ENCODE assay signal across 9 cellular contexts in genomic region chr13:27960362-27961226, GRCh38. TPM values are rescaled to one million over a fixed set of nuclear protein-coding genes. Genes with fewer than 3 reads are reported as not detected.
DNase-seq lines count a peak whose midpoint lies in the region; ATAC-seq and TF ChIP-seq lines count a peak whose summit lies in the region.
"Had no signal": no experiment of that assay in that cellular context is flagged by ENCODE, and none has a peak within 500 bp of the region (broad histone marks: within the 10 kb centered on the region; RNA-seq: fewer than 3 reads in every experiment).

No MANE protein-coding gene starts in this region.

- no peaks in the 10 kb centered on the region for H3F3A ChIP-seq in GM23248 (ENCODE audit: insufficient read depth)

- H3K27me3 Mint-ChIP-seq in CD4-positive, alpha-beta T cell, result peaks cover 90% of the 10 kb centered on the region

- H3K9me3 Mint-ChIP-seq in CD4-positive, alpha-beta T cell, result no peaks in the 10 kb centered on the region

- peaks cover 87% of the 10 kb centered on the region for H3K27me3 ChIP-seq in CD4-positive, alpha-beta T cell (ENCODE audit: control insufficient read depth, insufficient read depth, low read length)
- peaks cover 95% of the 10 kb centered on the region for H3K27me3 ChIP-seq in GM23248 (replicated peaks; ENCODE audit: insufficient read depth)
- H3K27me3 ChIP-seq in lung (ENCODE audit: control insufficient read depth, insufficient read depth), result peaks cover 18% of the 10 kb centered on the region
- peaks cover 95% of the 10 kb centered on the region for H3K27me3 ChIP-seq in upper lobe of right lung

- intact Hi-C loops in CD4-positive, alpha-beta T cell (cut with DNase I, micrococcal nuclease), result no loop called here
- intact Hi-C loops in OCI-LY7 (cut with micrococcal nuclease; ENCODE audit: unreplicated experiment), result no loop called here
- intact Hi-C loops in upper lobe of right lung (cut with DNase I), result no loop called here

- H3K36me3 Mint-ChIP-seq in CD4-positive, alpha-beta T cell (ENCODE audit: low read depth), result no peaks in the 10 kb centered on the region

- H3K36me3 ChIP-seq in GM23248 (ENCODE audit: low read depth) (no peaks in the 10 kb centered on the region), OCI-LY7 (ENCODE audit: insufficient read depth, low read length) (no peaks in the 10 kb centered on the region), lung (ENCODE audit: control insufficient read depth in 2 of 2, insufficient read depth in 2 of 2, low read length in 2 of 2) (no peaks in the 10 kb centered on the region), upper lobe of right lung (no peaks in the 10 kb centered on the region)

- H2AFZ ChIP-seq in GM23248, result peak overlapping the region; percentile 61
- no peak overlapping the region for H2AFZ ChIP-seq in OCI-LY7 (ENCODE audit: low read length)

- H3K4me2 ChIP-seq in GM23248 (ENCODE audit: unreplicated experiment) (peak overlapping the region; percentile 67), OCI-LY7 (ENCODE audit: low read length) (no peak overlapping the region)

- in situ Hi-C loops in GM23248 (cut with MboI), result no loop called here

- BruUV-seq in OCI-LY7 (replicated peaks; lab: Mats Ljungman, UMichigan), result no TSS peak

- CTCF ChIA-PET in CD4-positive, alpha-beta T cell (lab: Charles Lee), result no interaction called here
- CTCF ChIA-PET in OCI-LY7 (lab: Charles Lee; ENCODE audit: unreplicated experiment), result no interaction called here

- peak overlapping the region; percentile 7 for H3K4me3 Mint-ChIP-seq in CD4-positive, alpha-beta T cell

- no peaks in the 10 kb centered on the region for H4K20me1 ChIP-seq in GM23248 (ENCODE audit: insufficient read depth)
- H4K20me1 ChIP-seq in OCI-LY7 (ENCODE audit: insufficient read depth, low read length), result no peaks in the 10 kb centered on the region

- H3K27ac ChIP-seq in CD4-positive, alpha-beta T cell (ENCODE audit: low read depth, low read length), result no peak overlapping the region
- H3K27ac ChIP-seq in GM23248 (no peak overlapping the region), OCI-LY7 (ENCODE audit: low read depth, low read length, poor library complexity, severe bottlenecking) (no peak overlapping the region), coronary artery (no peak overlapping the region), lung (ENCODE audit: low read depth in 1 of 2, low read length in 1 of 2) (no peak overlapping the region), upper lobe of right lung (no peak overlapping the region)

- H3K79me2 ChIP-seq in GM23248 (ENCODE audit: insufficient read depth) (no peaks in the 10 kb centered on the region), OCI-LY7 (ENCODE audit: insufficient read depth, low read depth, low read length) (no peaks in the 10 kb centered on the region)

- peaks cover 12% of the 10 kb centered on the region; the same call in 1 of the 2 replicates for H3K4me1 ChIP-seq in GM23248 (ENCODE audit: insufficient read depth)
- H3K4me1 ChIP-seq in OCI-LY7 (ENCODE audit: insufficient read depth, low read length, poor library complexity, severe bottlenecking), result no peaks in the 10 kb centered on the region
- H3K4me1 ChIP-seq in lung (ENCODE audit: control insufficient read depth in 2 of 2, insufficient read depth in 2 of 2, low read length in 2 of 2), result peaks cover 2 to 11% of the 10 kb centered on the region in 2 donors
- peaks cover 16% of the 10 kb centered on the region for H3K4me1 ChIP-seq in upper lobe of right lung

- POLR2A ChIA-PET in CD4-positive, alpha-beta T cell (lab: Charles Lee), result no interaction called here
- POLR2A ChIA-PET in OCI-LY7 (lab: Charles Lee), result interaction anchor here (0.7 kb wide), 1 partner anchor 953 kb away, joined by 3 read pairs; no protein-coding TSS in a partner anchor

- peaks cover 4% of the 10 kb centered on the region for H3K4me1 Mint-ChIP-seq in CD4-positive, alpha-beta T cell (ENCODE audit: low read depth)

- no peak overlapping the region for H3K9ac ChIP-seq in GM23248

- H3K9me3 ChIP-seq in CD4-positive, alpha-beta T cell (ENCODE audit: control insufficient read depth, low read length), result no peaks in the 10 kb centered on the region
- no peaks in the 10 kb centered on the region for H3K9me3 ChIP-seq in GM23248 (ENCODE audit: low read depth)
- H3K9me3 ChIP-seq in OCI-LY7 (ENCODE audit: low read length), result no peaks in the 10 kb centered on the region
- H3K9me3 ChIP-seq in lung (ENCODE audit: control insufficient read depth in 2 of 2, insufficient read depth in 1 of 2, low read length in 1 of 2), result peaks cover 0 to 5% of the 10 kb centered on the region in 2 donors
- H3K9me3 ChIP-seq in upper lobe of right lung, result no peaks in the 10 kb centered on the region

- no peak for ATAC-seq in CD4-positive, alpha-beta T cell (ENCODE audit: poor library complexity)
- ATAC-seq in lung (ENCODE audit: insufficient read depth, low FRiP score) (peak; percentile 69), upper lobe of right lung (peak; percentile 93)

- TF ChIP-seq CTCF in CD4-positive, alpha-beta T cell (IDR thresholded peaks at IDR 0.05), result no peak
- TF ChIP-seq CTCF in OCI-LY7 (conservative IDR thresholded peaks at IDR 0.05; ENCODE audit: low read length) (peak; percentile 51), coronary artery (IDR thresholded peaks at IDR 0.05) (no peak), lung (IDR thresholded peaks at IDR 0.05; ENCODE audit: control extremely low read depth, extremely low read depth) (no peak), upper lobe of right lung (IDR thresholded peaks at IDR 0.05) (peak; percentile 36)

- H3K27ac Mint-ChIP-seq in CD4-positive, alpha-beta T cell, result no peak overlapping the region

- no peak for DNase-seq in CD4-positive, alpha-beta T cell
- DNase-seq in GM23248, result peak; percentile 55
- no peak for DNase-seq in OCI-LY7 (ENCODE audit: low spot score)
- no peak for DNase-seq in coronary artery (ENCODE audit: low spot score)
- DNase-seq in lung (ENCODE audit: low spot score), result peak; percentile 57
- DNase-seq in upper lobe of right lung, result peak; percentile 81
- no peak for DNase-seq in glomerular visceral epithelial cell (ENCODE audit: extremely low spot score)
- no peak for DNase-seq in pons (ENCODE audit: low spot score)

- 1 to 3% methylated on average over 55 to 65 of the region's 73 CpGs for WGBS in GM23248 (ENCODE audit: low coverage in 1 of 2, low lambda C conversion rate in 2 of 2, missing lambda C conversion rate in 2 of 2), 2 experiments
- 1 to 2% methylated on average over 68 to 73 of the region's 73 CpGs for WGBS in lung, 2 donors

- H3K4me3 ChIP-seq in GM23248 (peak overlapping the region; percentile 52), OCI-LY7 (ENCODE audit: low read depth, low read length, poor library complexity, severe bottlenecking) (no peak overlapping the region), coronary artery (peak overlapping the region; percentile 67), lung (no peak overlapping the region), upper lobe of right lung (peak overlapping the region; percentile 25)

- H3K9me2 ChIP-seq in GM23248 (ENCODE audit: insufficient read depth) (no peaks in the 10 kb centered on the region), OCI-LY7 (ENCODE audit: insufficient read depth, low read length) (no peaks in the 10 kb centered on the region)

RNA-seq across cellular contexts. Expression of gene CDX2, which starts 8.5 kb away (rescaled TPM):
- not detected for total RNA-seq in CD4-positive, alpha-beta T cell
- total RNA-seq in GM23248 (2014; rRNA removed; shearing (Covaris generic)), result not detected in 2 replicates
- polyA plus RNA-seq in GM23248 (2016; fragmentation: Nextera tagmentation; extraction: Ambion mirVana) (not detected in 2 replicates), lung (not detected)
- not detected in 2 replicates for total RNA-seq in OCI-LY7 (2014; rRNA removed; shearing (Covaris generic))
- total RNA-seq in OCI-LY7 (2022) (not detected in 2 replicates), lung (under 1 TPM in 1 of 2 donors, not detected in 1; 0.12 TPM), upper lobe of right lung (not detected)

RNA-seq across cellular contexts. Expression of gene URAD, which starts 27.9 kb away (rescaled TPM):
- total RNA-seq in CD4-positive, alpha-beta T cell, result not detected
- total RNA-seq in GM23248 (2014; rRNA removed; shearing (Covaris generic)), result not detected in 2 replicates
- polyA plus RNA-seq in GM23248 (2016; fragmentation: Nextera tagmentation; extraction: Ambion mirVana) (not detected in 2 replicates), lung (not detected)
- not detected in 2 replicates for total RNA-seq in OCI-LY7 (2014; rRNA removed; shearing (Covaris generic))
- total RNA-seq in OCI-LY7 (2022) (not detected in 2 replicates), lung (not detected), upper lobe of right lung (not detected)
- total RNA-seq: SK-MEL-5 had no signal

RNA-seq across cellular contexts. Expression of gene PDX1, which starts 40.8 kb away (rescaled TPM):
- not detected for total RNA-seq in CD4-positive, alpha-beta T cell
- total RNA-seq in GM23248 (2014; rRNA removed; shearing (Covaris generic)), result not detected in 2 replicates
- polyA plus RNA-seq in GM23248 (2016; fragmentation: Nextera tagmentation; extraction: Ambion mirVana) (not detected in 2 replicates), lung (not detected)
- total RNA-seq in OCI-LY7 (2014; rRNA removed; shearing (Covaris generic)), result not detected in 2 replicates
- total RNA-seq in OCI-LY7 (2022) (not detected in 2 replicates), lung (not detected), upper lobe of right lung (not detected)
- total RNA-seq: SK-MEL-5 had no signal

Comparison
In these comparisons a context has a peak if more than half of its experiments do, and no peak if none do; other contexts are left out.
1. DNase-seq: peak in GM23248 (single experiment), lung (single experiment) and upper lobe of right lung (single experiment); none in CD4-positive, alpha-beta T cell (0 of 10), OCI-LY7 (single experiment), coronary artery (single experiment), glomerular visceral epithelial cell (single experiment) and pons (single experiment).
2. CTCF ChIP-seq: peak in OCI-LY7 (single experiment) and upper lobe of right lung (single experiment); none in CD4-positive, alpha-beta T cell (single experiment), coronary artery (single experiment) and lung (single experiment).
3. H3K4me3 ChIP-seq: peak in GM23248 (single experiment), coronary artery (single experiment) and upper lobe of right lung (single experiment); none in OCI-LY7 (single experiment) and lung (single experiment).